ENCODE assay signal across 1 cellular context in the genomic region with DNA sequence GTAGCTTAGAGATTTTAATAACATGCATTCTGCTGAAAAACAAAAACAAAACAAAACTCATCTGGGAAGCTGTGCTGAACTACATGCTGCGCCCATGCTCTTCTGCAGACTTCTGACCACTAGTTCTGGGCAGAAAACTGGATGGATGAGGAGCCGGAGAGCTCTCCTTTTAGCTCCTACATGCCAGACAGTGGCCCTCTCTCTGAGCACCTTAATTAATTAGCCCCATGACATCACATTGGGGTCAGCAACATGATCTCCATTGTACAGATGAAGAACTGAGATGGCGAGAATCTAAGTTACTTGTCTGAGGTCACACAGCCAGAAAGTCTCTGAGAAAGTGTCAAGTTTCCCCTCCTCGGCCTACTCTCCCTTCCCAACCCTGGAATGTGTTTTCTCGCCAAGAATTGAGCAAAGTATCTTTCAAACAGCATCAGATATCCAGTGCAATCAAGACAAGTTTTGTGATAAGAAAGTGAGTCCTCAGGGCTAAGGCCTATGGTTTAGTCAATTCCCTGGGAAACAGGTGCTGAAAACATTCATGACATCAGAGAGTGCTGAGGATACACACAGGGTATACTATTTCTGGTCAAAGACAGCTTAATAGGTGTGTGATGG.
TF ChIP-seq lines count a peak whose summit lies in the region.

No MANE protein-coding gene starts in this region.

TF ChIP-seq in HEK293, 187 proteins besides CTCF, POLR2A, EP300 and RAD21 (continued from another document):
- TF ChIP-seq, protein P1, sequence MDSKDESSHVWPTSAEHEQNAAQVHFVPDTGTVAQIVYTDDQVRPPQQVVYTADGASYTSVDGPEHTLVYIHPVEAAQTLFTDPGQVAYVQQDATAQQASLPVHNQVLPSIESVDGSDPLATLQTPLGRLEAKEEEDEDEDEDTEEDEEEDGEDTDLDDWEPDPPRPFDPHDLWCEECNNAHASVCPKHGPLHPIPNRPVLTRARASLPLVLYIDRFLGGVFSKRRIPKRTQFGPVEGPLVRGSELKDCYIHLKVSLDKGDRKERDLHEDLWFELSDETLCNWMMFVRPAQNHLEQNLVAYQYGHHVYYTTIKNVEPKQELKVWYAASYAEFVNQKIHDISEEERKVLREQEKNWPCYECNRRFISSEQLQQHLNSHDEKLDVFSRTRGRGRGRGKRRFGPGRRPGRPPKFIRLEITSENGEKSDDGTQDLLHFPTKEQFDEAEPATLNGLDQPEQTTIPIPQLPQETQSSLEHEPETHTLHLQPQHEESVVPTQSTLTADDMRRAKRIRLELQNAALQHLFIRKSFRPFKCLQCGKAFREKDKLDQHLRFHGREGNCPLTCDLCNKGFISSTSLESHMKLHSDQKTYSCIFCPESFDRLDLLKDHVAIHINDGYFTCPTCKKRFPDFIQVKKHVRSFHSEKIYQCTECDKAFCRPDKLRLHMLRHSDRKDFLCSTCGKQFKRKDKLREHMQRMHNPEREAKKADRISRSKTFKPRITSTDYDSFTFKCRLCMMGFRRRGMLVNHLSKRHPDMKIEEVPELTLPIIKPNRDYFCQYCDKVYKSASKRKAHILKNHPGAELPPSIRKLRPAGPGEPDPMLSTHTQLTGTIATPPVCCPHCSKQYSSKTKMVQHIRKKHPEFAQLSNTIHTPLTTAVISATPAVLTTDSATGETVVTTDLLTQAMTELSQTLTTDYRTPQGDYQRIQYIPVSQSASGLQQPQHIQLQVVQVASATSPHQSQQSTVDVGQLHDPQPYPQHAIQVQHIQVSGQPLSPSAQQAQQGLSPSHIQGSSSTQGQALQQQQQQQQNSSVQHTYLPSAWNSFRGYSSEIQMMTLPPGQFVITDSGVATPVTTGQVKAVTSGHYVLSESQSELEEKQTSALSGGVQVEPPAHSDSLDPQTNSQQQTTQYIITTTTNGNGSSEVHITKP (tag by site-specific recombination; IDR thresholded peaks at IDR 0.05), result peak; percentile 31; the same call in 1 of the 2 replicates
- TF ChIP-seq IKZF3 (tag by site-specific recombination; IDR thresholded peaks at IDR 0.05) (0 out of 2 replicates have a peak, but pooled peaks have one; percentile 19), FEZF1 (tag by site-specific recombination; IDR thresholded peaks at IDR 0.05) (0 out of 2 replicates have a peak, but pooled peaks have one; percentile 12), ZNF112 (tag by site-specific recombination; IDR thresholded peaks at IDR 0.05) (no peak), PRDM1 (tag by site-specific recombination; IDR thresholded peaks at IDR 0.05) (peak; percentile 65), ZNF366 (tag by site-specific recombination; conservative IDR thresholded peaks at IDR 0.05) (0 out of 2 replicates have a peak, but pooled peaks have one; percentile 48), ZNF610 (tag by site-specific recombination; IDR thresholded peaks at IDR 0.05; ENCODE audit: borderline replicate concordance) (no peak), ZNF132 (tag by site-specific recombination; IDR thresholded peaks at IDR 0.05; ENCODE audit: borderline replicate concordance) (no peak), ZSCAN30 (tag by site-specific recombination; IDR thresholded peaks at IDR 0.05) (no peak), ZBTB20 (tag by site-specific recombination; IDR thresholded peaks at IDR 0.05) (peak; percentile 77)
- TF ChIP-seq, protein P2, sequence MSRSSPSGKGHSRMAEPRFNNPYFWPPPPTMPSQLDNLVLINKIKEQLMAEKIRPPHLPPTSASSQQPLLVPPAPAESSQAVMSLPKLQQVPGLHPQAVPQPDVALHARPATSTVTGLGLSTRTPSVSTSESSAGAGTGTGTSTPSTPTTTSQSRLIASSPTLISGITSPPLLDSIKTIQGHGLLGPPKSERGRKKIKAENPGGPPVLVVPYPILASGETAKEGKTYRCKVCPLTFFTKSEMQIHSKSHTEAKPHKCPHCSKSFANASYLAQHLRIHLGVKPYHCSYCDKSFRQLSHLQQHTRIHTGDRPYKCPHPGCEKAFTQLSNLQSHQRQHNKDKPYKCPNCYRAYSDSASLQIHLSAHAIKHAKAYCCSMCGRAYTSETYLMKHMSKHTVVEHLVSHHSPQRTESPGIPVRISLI (tag by site-specific recombination; IDR thresholded peaks at IDR 0.05), result no peak
